ENCODE assay signal across 18 cellular contexts in the genomic region with DNA sequence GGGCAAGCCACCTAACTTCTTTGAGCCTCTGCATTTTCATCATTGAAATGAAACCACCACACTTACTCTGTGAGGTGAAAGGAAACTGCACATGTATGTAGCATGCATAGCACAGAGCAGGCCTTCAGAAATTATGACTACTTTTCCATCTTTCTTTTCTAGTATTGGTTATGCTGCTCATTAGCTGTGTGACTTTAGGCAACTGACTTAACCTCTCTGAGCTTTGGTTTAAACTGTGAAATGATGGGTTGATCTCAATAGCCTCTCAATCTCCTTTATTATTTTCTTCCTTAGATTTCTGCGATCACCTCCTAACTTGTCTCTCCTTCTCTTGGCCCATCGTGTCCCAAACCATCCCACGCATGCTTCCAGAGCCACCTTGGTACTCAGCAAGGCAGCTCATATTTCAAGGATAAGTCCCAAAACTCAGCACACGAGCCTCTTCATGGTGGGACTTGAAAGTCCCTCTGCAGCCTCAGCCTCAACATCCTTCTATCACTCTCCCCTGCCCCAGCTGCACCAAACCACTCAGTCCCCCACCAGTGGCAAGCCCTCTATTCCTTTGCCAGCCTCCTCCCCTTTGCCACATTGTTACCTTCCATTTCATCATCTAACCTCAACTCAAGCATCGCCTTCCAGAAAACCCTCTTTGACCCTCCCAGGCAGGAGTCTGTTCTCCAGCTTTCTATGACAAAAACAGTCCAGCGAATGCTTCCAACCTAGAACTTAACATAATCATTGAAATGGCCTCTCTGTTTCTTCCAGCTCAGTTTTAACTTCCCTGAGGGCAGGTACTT.
"Had no signal": no experiment of that assay in that cellular context is flagged by ENCODE, and none has a peak within 500 bp of the region (broad histone marks: within the 10 kb centered on the region; RNA-seq: fewer than 3 reads in every experiment).

No MANE protein-coding gene starts in this region.

- H3K4me3 Mint-ChIP-seq: activated CD4-positive, alpha-beta memory T cell treated with anti-CD3 and anti-CD28 coated beads, Interleukin-2, amount 10 ng/mL, durations not matched to agents 7 days and 5 days; activated naive CD8-positive, alpha-beta T cell; nephron progenitor cell; type B pancreatic cell had no signal

- H3K4me1 Mint-ChIP-seq: activated CD4-positive, alpha-beta memory T cell treated with anti-CD3 and anti-CD28 coated beads, Interleukin-2, amount 10 ng/mL, durations not matched to agents 7 days and 5 days had no signal

- H3K4me1 ChIP-seq: breast epithelium, suprapubic skin had no signal

- H3K27me3 ChIP-seq: breast epithelium, gastroesophageal sphincter, suprapubic skin had no signal

- DNase-seq: activated CD4-positive, alpha-beta memory T cell treated with anti-CD3 and anti-CD28 coated beads, Interleukin-2, amount 10 ng/mL, durations not matched to agents 7 days and 5 days; activated CD4-positive, alpha-beta T cell treated with anti-CD3 and anti-CD28 coated beads for 1 hour; activated gamma-delta T cell; activated T-cell treated with anti-CD3 and anti-CD28 coated beads, Interleukin-2, amount 50 U/mL, for 48 hours; anterior cingulate cortex; kidney; left ventricle myocardium superior; nephron progenitor cell; stimulated activated CD4-positive, alpha-beta T cell treated with anti-CD3 and anti-CD28 coated beads, Interleukin-2, amount 100 ng/mL, for 48 hours; stimulated activated naive CD8-positive, alpha-beta T cell treated with anti-CD3 and anti-CD28 coated beads, Interleukin-15, Interleukin-2, amounts not matched to agents 100 U/mL and 50 U/mL, for 24 hours; T-helper 9 cell had no signal

- H3K4me3 ChIP-seq: breast epithelium, gastroesophageal sphincter, suprapubic skin had no signal

- H3K27ac ChIP-seq: breast epithelium, gastroesophageal sphincter, suprapubic skin had no signal

- H3K36me3 Mint-ChIP-seq: activated naive CD8-positive, alpha-beta T cell; type B pancreatic cell had no signal

- H3K36me3 ChIP-seq: breast epithelium, gastroesophageal sphincter, suprapubic skin had no signal

- H3K9me3 Mint-ChIP-seq: activated CD4-positive, alpha-beta memory T cell treated with anti-CD3 and anti-CD28 coated beads, Interleukin-2, amount 10 ng/mL, durations not matched to agents 7 days and 5 days; type B pancreatic cell had no signal

- H3K9me3 ChIP-seq: breast epithelium, gastroesophageal sphincter, suprapubic skin had no signal

- FAIRE-seq: endometrium, kidney had no signal

- H3K27ac Mint-ChIP-seq: activated CD4-positive, alpha-beta memory T cell treated with anti-CD3 and anti-CD28 coated beads, Interleukin-2, amount 10 ng/mL, durations not matched to agents 7 days and 5 days; activated naive CD8-positive, alpha-beta T cell; nephron progenitor cell; type B pancreatic cell had no signal

- ATAC-seq: esophagus mucosa; gastroesophageal sphincter; left ventricle myocardium superior; stimulated activated naive CD8-positive, alpha-beta T cell treated with anti-CD3 and anti-CD28 coated beads, Interleukin-15, Interleukin-2, amounts not matched to agents 100 U/mL and 50 U/mL, for 24 hours had no signal
